Comparison of ENCODE assay signal across 11 cellular contexts in the genomic region with DNA sequence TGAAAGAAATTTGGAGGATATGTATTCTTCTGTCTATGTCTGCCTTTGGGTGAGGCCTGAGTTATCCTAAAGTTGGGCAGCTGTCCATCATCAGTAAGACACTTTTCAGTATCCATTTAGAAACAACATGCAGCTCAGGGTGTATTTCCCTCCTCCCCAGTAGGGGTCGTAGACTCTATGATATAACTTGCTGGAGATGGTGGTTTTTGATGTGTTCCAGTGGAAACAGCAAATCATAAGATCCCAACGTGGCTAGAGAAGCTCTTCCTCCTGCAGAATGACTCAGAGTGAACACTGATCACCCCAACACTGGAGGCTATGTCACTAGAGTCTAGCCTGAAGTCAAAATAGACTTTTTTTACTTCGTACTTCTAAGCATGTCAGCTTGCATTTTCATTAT.
DNase-seq lines count a peak whose midpoint lies in the region; ATAC-seq, FAIRE-seq and TF ChIP-seq lines count a peak whose summit lies in the region.
"Had no signal": no experiment of that assay in that cellular context is flagged by ENCODE, and none has a peak within 500 bp of the region (broad histone marks: within the 10 kb centered on the region; RNA-seq: fewer than 3 reads in every experiment).

No MANE protein-coding gene starts in this region.

- H3K36me3 ChIP-seq in H7 (replicated peaks; ENCODE audit: control insufficient read depth, insufficient read depth, low read length) (no peaks in the 10 kb centered on the region), OCI-LY7 (ENCODE audit: insufficient read depth, low read length) (no peaks in the 10 kb centered on the region)

- no TSS peak for BruUV-seq in OCI-LY7 (replicated peaks; lab: Mats Ljungman, UMichigan)

- no peaks in the 10 kb centered on the region for H3K79me2 ChIP-seq in OCI-LY7 (ENCODE audit: insufficient read depth, low read depth, low read length)

- H3K9me2 ChIP-seq in OCI-LY7 (ENCODE audit: insufficient read depth, low read length): no peaks in the 10 kb centered on the region

- CTCF ChIA-PET in OCI-LY7 (lab: Charles Lee; ENCODE audit: unreplicated experiment): no interaction called here

- H3K4me2 ChIP-seq in OCI-LY7 (ENCODE audit: low read length): no peak overlapping the region

- no peak overlapping the region for H3K27ac ChIP-seq in C4-2B
- H3K27ac ChIP-seq in OCI-LY7 (ENCODE audit: low read depth, low read length, poor library complexity, severe bottlenecking): no peak overlapping the region
- H3K27ac ChIP-seq in foreskin keratinocyte: no peak overlapping the region
- H3K27ac ChIP-seq: epithelial cell of prostate had no signal

- H3K9me3 ChIP-seq in OCI-LY7 (ENCODE audit: low read length): no peaks in the 10 kb centered on the region

- H2AFZ ChIP-seq in OCI-LY7 (ENCODE audit: low read length): no peak overlapping the region

- H3K4me1 ChIP-seq in OCI-LY7 (ENCODE audit: insufficient read depth, low read length, poor library complexity, severe bottlenecking): no peaks in the 10 kb centered on the region
- H3K4me1 ChIP-seq in foreskin keratinocyte: no peaks in the 10 kb centered on the region

- POLR2A ChIA-PET in OCI-LY7 (lab: Charles Lee): interaction anchor here (0.5 kb wide), 2 partner anchors 124 to 947 kb away, joined by 4 read pairs; no protein-coding TSS in a partner anchor

- no peaks in the 10 kb centered on the region for H4K20me1 ChIP-seq in OCI-LY7 (ENCODE audit: insufficient read depth, low read length)

- no peak for ATAC-seq in foreskin keratinocyte
- ATAC-seq in HG02678 (IDR thresholded peaks at IDR 0.05; ENCODE audit: unreplicated experiment): no peak

- no peak for FAIRE-seq in GM19239 (lab: Jason Lieb, UNC)

- H3K4me3 ChIP-seq in H7 (ENCODE audit: insufficient read depth, low read depth, low read length) (no peak overlapping the region), OCI-LY7 (ENCODE audit: low read depth, low read length, poor library complexity, severe bottlenecking) (no peak overlapping the region)

- peak; percentile 64 for TF ChIP-seq CTCF in C4-2B (conservative IDR thresholded peaks at IDR 0.05)
- TF ChIP-seq CTCF in OCI-LY7 (conservative IDR thresholded peaks at IDR 0.05; ENCODE audit: low read length): peak; percentile 70
- peak; percentile 15 for TF ChIP-seq CTCF in foreskin keratinocyte (conservative IDR thresholded peaks at IDR 0.05)

- intact Hi-C loops in OCI-LY7 (cut with micrococcal nuclease; ENCODE audit: unreplicated experiment): no loop called here

- H3K27me3 ChIP-seq in H7 (ENCODE audit: control insufficient read depth, insufficient read depth, low read length): no peaks in the 10 kb centered on the region
- no peaks in the 10 kb centered on the region for H3K27me3 ChIP-seq in foreskin keratinocyte

- peak; percentile 11 for DNase-seq in H7
- peak; percentile 5 for DNase-seq in OCI-LY7 (ENCODE audit: low spot score)
- DNase-seq in foreskin keratinocyte: no peak
- DNase-seq in dedifferentiated amniotic fluid mesenchymal stem cell (ENCODE audit: extremely low spot score): no peak
- DNase-seq in NCI-H2196 treated with DMSO at 0.1 percent for 48 hours (lab: John Stamatoyannopoulos, UW; ENCODE audit: unreplicated experiment): no peak
- DNase-seq in GM19239 (ENCODE audit: insufficient read length, low spot score): no peak
- DNase-seq: activated CD4-positive, alpha-beta T cell treated with anti-CD3 and anti-CD28 coated beads, Interleukin-2, amount 50 U/mL, for 48 hours; COR-L47 had no signal

Comparison
In these comparisons a context has a peak if more than half of its experiments do, and no peak if none do; other contexts are left out.
1. CTCF ChIP-seq: peak in every context shown above with its lines; median percentile 70 in OCI-LY7; 64 in C4-2B; 15 in foreskin keratinocyte.
2. DNase-seq: peak in H7 (single experiment) and OCI-LY7 (single experiment); none in foreskin keratinocyte (0 of 2), dedifferentiated amniotic fluid mesenchymal stem cell (single experiment), NCI-H2196 treated with DMSO at 0.1 percent for 48 hours (single experiment) and GM19239 (single experiment).